Comparison of ENCODE assay signal across 1 cellular context in genomic region chr22:37581534-37581933, GRCh38.
TF ChIP-seq lines count a peak whose summit lies in the region.

No MANE protein-coding gene starts in this region.

TF ChIP-seq in SK-N-SH treated with all-trans-retinoic acid at 6 μM for 48 hours, 23 proteins besides CTCF, POLR2A, EP300 and RAD21 (continued from another document):
- TF ChIP-seq POU6F1 (CRISPR knock-in tag; IDR thresholded peaks at IDR 0.05; ENCODE audit: borderline replicate concordance, low read depth) (no peak), SNAI2 (CRISPR knock-in tag; IDR thresholded peaks at IDR 0.05) (no peak)
